In genomic region chr13:23087884-23088283, GRCh38 we compare ENCODE assay signal across 8 cellular contexts.
DNase-seq lines count a peak whose midpoint lies in the region; ATAC-seq and TF ChIP-seq lines count a peak whose summit lies in the region.

No MANE protein-coding gene starts in this region.

- H3K36me3 ChIP-seq in Peyer's patch = no peaks in the 10 kb centered on the region

- no peaks in the 10 kb centered on the region for H3K9me3 Mint-ChIP-seq in CD4-positive, alpha-beta T cell

- H3K36me3 Mint-ChIP-seq in CD4-positive, alpha-beta T cell (ENCODE audit: low read depth) = no peaks in the 10 kb centered on the region

- no peaks in the 10 kb centered on the region for H3K4me1 Mint-ChIP-seq in CD4-positive, alpha-beta T cell (ENCODE audit: low read depth)

- peak; percentile 38 for TF ChIP-seq CTCF in CD4-positive, alpha-beta T cell (IDR thresholded peaks at IDR 0.05)
- TF ChIP-seq CTCF in epithelial cell of proximal tubule (conservative IDR thresholded peaks at IDR 0.05; ENCODE audit: low read depth, low read length) (peak; percentile 80), Peyer's patch (IDR thresholded peaks at IDR 0.05) (peak in 1 of 6 experiments; percentile 4)

- H3K27me3 ChIP-seq in CD4-positive, alpha-beta T cell (ENCODE audit: control insufficient read depth, insufficient read depth, low read length) = no peaks in the 10 kb centered on the region
- H3K27me3 ChIP-seq in Peyer's patch = no peaks in the 10 kb centered on the region

- no peak overlapping the region for H3K4me3 ChIP-seq in epithelial cell of proximal tubule (ENCODE audit: low read depth, low read length)
- H3K4me3 ChIP-seq in Peyer's patch = no peak overlapping the region

- intact Hi-C loops in CD4-positive, alpha-beta T cell (cut with DNase I, micrococcal nuclease) = no loop called here

- no peak for DNase-seq in CD4-positive, alpha-beta T cell
- peak; percentile 5 for DNase-seq in GM19238 (ENCODE audit: insufficient read length, low spot score)
- peak; percentile 13 for DNase-seq in NCI-H69 (lab: John Stamatoyannopoulos, UW)
- no peak for DNase-seq in epithelial cell of proximal tubule (ENCODE audit: low read depth)
- no peak for DNase-seq in activated CD4-positive, CD25-positive, alpha-beta regulatory T cell treated with anti-CD3 and anti-CD28 coated beads, Interleukin-2, amount 50 U/mL, for 72 hours
- no peak for DNase-seq in Peyer's patch
- DNase-seq in hypothalamus (lab: John Stamatoyannopoulos, UW) = no peak

- TF ChIP-seq POLR2A in Peyer's patch (IDR thresholded peaks at IDR 0.05) = no peak

- no peaks in the 10 kb centered on the region for H3K9me3 ChIP-seq in CD4-positive, alpha-beta T cell (ENCODE audit: control insufficient read depth, low read length)
- no peaks in the 10 kb centered on the region for H3K9me3 ChIP-seq in Peyer's patch

- H3K27ac Mint-ChIP-seq in CD4-positive, alpha-beta T cell = no peak overlapping the region

- CTCF ChIA-PET in CD4-positive, alpha-beta T cell (lab: Charles Lee) = no interaction called here

- H3K27ac ChIP-seq in CD4-positive, alpha-beta T cell (ENCODE audit: low read depth, low read length) = no peak overlapping the region
- H3K27ac ChIP-seq in Peyer's patch = no peak overlapping the region

- H3K4me3 Mint-ChIP-seq in CD4-positive, alpha-beta T cell = no peak overlapping the region

- POLR2A ChIA-PET in CD4-positive, alpha-beta T cell (lab: Charles Lee) = no interaction called here

- ATAC-seq in CD4-positive, alpha-beta T cell (ENCODE audit: poor library complexity) = no peak
- ATAC-seq in GM21576 (IDR thresholded peaks at IDR 0.05; ENCODE audit: unreplicated experiment) = no peak

- H3K27me3 Mint-ChIP-seq in CD4-positive, alpha-beta T cell = peaks cover 25% of the 10 kb centered on the region

- no peaks in the 10 kb centered on the region for H3K4me1 ChIP-seq in Peyer's patch

Comparison
In these comparisons a context has a peak if more than half of its experiments do, and no peak if none do; other contexts are left out.
1. DNase-seq: peak in GM19238 (single experiment) and NCI-H69 (single experiment); none in CD4-positive, alpha-beta T cell (0 of 10), epithelial cell of proximal tubule (single experiment), activated CD4-positive, CD25-positive, alpha-beta regulatory T cell treated with anti-CD3 and anti-CD28 coated beads, Interleukin-2, amount 50 U/mL, for 72 hours (single experiment), Peyer's patch (0 of 3) and hypothalamus (0 of 51).